Comparison of ENCODE assay signal across 13 cellular contexts in genomic region chr7:101942603-101943210, GRCh38.
DNase-seq lines count a peak whose midpoint lies in the region; ATAC-seq and TF ChIP-seq lines count a peak whose summit lies in the region.
"Had no signal": no experiment of that assay in that cellular context is flagged by ENCODE, and none has a peak within 500 bp of the region (broad histone marks: within the 10 kb centered on the region; RNA-seq: fewer than 3 reads in every experiment).

No MANE protein-coding gene starts in this region.

- H3K4me1 ChIP-seq in ACC112 (ENCODE audit: control insufficient read depth, insufficient read depth, low read length, unreplicated experiment) (peaks cover 19% of the 10 kb centered on the region), OCI-LY1 (ENCODE audit: insufficient read depth, low read length, severe bottlenecking) (peaks cover 87% of the 10 kb centered on the region), esophagus squamous epithelium (peaks cover 24 to 69% (median 50%) of the 10 kb centered on the region in 3 donors), ovary (ENCODE audit: insufficient read depth) (peaks cover 17% of the 10 kb centered on the region)

- peaks cover 2% of the 10 kb centered on the region for H3K4me1 Mint-ChIP-seq in activated naive CD4-positive, alpha-beta T cell treated with anti-CD3 and anti-CD28 coated beads for 36 hours (ENCODE audit: low read depth)
- H3K4me1 Mint-ChIP-seq: activated CD4-positive, alpha-beta T cell treated with anti-CD3 and anti-CD28 coated beads, Interleukin-2, amount 10 ng/mL, durations not matched to agents 7 days and 5 days had no signal

- H3K36me3 Mint-ChIP-seq in activated naive CD4-positive, alpha-beta T cell treated with anti-CD3 and anti-CD28 coated beads for 36 hours (ENCODE audit: low read depth), result no peaks in the 10 kb centered on the region

- no peak overlapping the region for H2AFZ ChIP-seq in ACC112 (ENCODE audit: low read length, unreplicated experiment)
- no peak overlapping the region for H2AFZ ChIP-seq in OCI-LY1 (ENCODE audit: low read length)

- no peaks in the 10 kb centered on the region for H3K9me3 Mint-ChIP-seq in activated naive CD4-positive, alpha-beta T cell treated with anti-CD3 and anti-CD28 coated beads for 36 hours
- H3K9me3 Mint-ChIP-seq: activated CD4-positive, alpha-beta T cell treated with anti-CD3 and anti-CD28 coated beads, Interleukin-2, amount 10 ng/mL, durations not matched to agents 7 days and 5 days had no signal

- peak overlapping the region; percentile 14; the same call in 1 of the 2 replicates for H3K27ac ChIP-seq in ACC112 (ENCODE audit: low read depth, low read length)
- peak overlapping the region; percentile 85 for H3K27ac ChIP-seq in OCI-LY1 (ENCODE audit: low read depth, low read length, poor library complexity, severe bottlenecking)
- H3K27ac ChIP-seq in esophagus squamous epithelium, result peak overlapping the region; percentile 79 to 91 (median 88)
- peak overlapping the region; percentile 38 to 58 for H3K27ac ChIP-seq in ovary

- TF ChIP-seq EP300 in ovary (IDR thresholded peaks at IDR 0.05), result no peak

- no peaks in the 10 kb centered on the region for H3K27me3 ChIP-seq in ACC112 (ENCODE audit: insufficient read depth, low read length)
- no peaks in the 10 kb centered on the region for H3K27me3 ChIP-seq in OCI-LY1 (ENCODE audit: insufficient read depth, low read length)
- H3K27me3 ChIP-seq in esophagus squamous epithelium, result no peaks in the 10 kb centered on the region
- no peaks in the 10 kb centered on the region for H3K27me3 ChIP-seq in ovary
- H3K27me3 ChIP-seq: BE2C had no signal

- no peak overlapping the region for H3K4me3 Mint-ChIP-seq in activated naive CD4-positive, alpha-beta T cell treated with anti-CD3 and anti-CD28 coated beads for 36 hours
- H3K4me3 Mint-ChIP-seq: activated CD4-positive, alpha-beta T cell treated with anti-CD3 and anti-CD28 coated beads, Interleukin-2, amount 10 ng/mL, durations not matched to agents 7 days and 5 days had no signal

- no peak for TF ChIP-seq CTCF in OCI-LY1 (IDR thresholded peaks at IDR 0.05; ENCODE audit: low read length)
- TF ChIP-seq CTCF in esophagus squamous epithelium (IDR thresholded peaks at IDR 0.05), result no peak
- no peak for TF ChIP-seq CTCF in ovary (IDR thresholded peaks at IDR 0.05)

- H3K9ac ChIP-seq in OCI-LY1 (ENCODE audit: low read length), result no peak overlapping the region

- H4K20me1 ChIP-seq in OCI-LY1 (ENCODE audit: insufficient read depth, low read length), result no peaks in the 10 kb centered on the region; the same call in 1 of the 2 replicates

- 48 to 64% methylated on average over 5 to 9 of the region's 13 CpGs for WGBS in esophagus squamous epithelium, 2 donors
- 81 to 84% (median 81%) methylated on average over 13 of the region's 13 CpGs for WGBS in ovary, 3 donors

- peaks cover 5% of the 10 kb centered on the region for H3K79me2 ChIP-seq in ACC112 (ENCODE audit: control insufficient read depth, insufficient read depth, low read length, unreplicated experiment)
- peaks cover 67% of the 10 kb centered on the region for H3K79me2 ChIP-seq in OCI-LY1 (ENCODE audit: insufficient read depth, low read length)

- H3K36me3 ChIP-seq in ACC112 (ENCODE audit: insufficient read depth, low read length), result no peaks in the 10 kb centered on the region
- H3K36me3 ChIP-seq in OCI-LY1 (ENCODE audit: insufficient read depth, low read length), result peaks cover 11% of the 10 kb centered on the region
- H3K36me3 ChIP-seq in esophagus squamous epithelium, result no peaks in the 10 kb centered on the region
- H3K36me3 ChIP-seq in ovary, result no peaks in the 10 kb centered on the region

- H3K4me3 ChIP-seq in ACC112 (ENCODE audit: low read depth, low read length) (no peak overlapping the region), OCI-LY1 (ENCODE audit: low read depth, low read length, poor library complexity, severe bottlenecking) (no peak overlapping the region), esophagus squamous epithelium (peak overlapping the region in 1 of 4 donors; percentile 13), ovary (no peak overlapping the region)

- H3K4me2 ChIP-seq in OCI-LY1 (ENCODE audit: low read length), result peak overlapping the region; percentile 7; the same call in 1 of the 2 replicates

- intact Hi-C loops in esophagus squamous epithelium (cut with DNase I), result no loop called here
- intact Hi-C loops in ovary (cut with DNase I), result loop anchor here in 2 of 4 donors (10.0 kb wide), 2 partner anchors 128 to 172 kb away; partner anchors contain the start of gene CUX1 (in 1 of the 2)
- intact Hi-C loops in activated naive CD4-positive, alpha-beta T cell treated with anti-CD3 and anti-CD28 coated beads for 36 hours (cut with micrococcal nuclease), result no loop called here

- TF ChIP-seq POLR2A in esophagus squamous epithelium (IDR thresholded peaks at IDR 0.05), result no peak
- no peak for TF ChIP-seq POLR2A in ovary (IDR thresholded peaks at IDR 0.05)

- no peaks in the 10 kb centered on the region for H3K9me2 ChIP-seq in OCI-LY1 (ENCODE audit: low read depth, low read length)

- no peaks in the 10 kb centered on the region for H3K27me3 Mint-ChIP-seq in activated naive CD4-positive, alpha-beta T cell treated with anti-CD3 and anti-CD28 coated beads for 36 hours (ENCODE audit: low read depth)
- H3K27me3 Mint-ChIP-seq: activated CD4-positive, alpha-beta T cell treated with anti-CD3 and anti-CD28 coated beads, Interleukin-2, amount 10 ng/mL, durations not matched to agents 7 days and 5 days had no signal

- H3K27ac Mint-ChIP-seq in activated naive CD4-positive, alpha-beta T cell treated with anti-CD3 and anti-CD28 coated beads for 36 hours, result no peak overlapping the region
- H3K27ac Mint-ChIP-seq: activated CD4-positive, alpha-beta T cell treated with anti-CD3 and anti-CD28 coated beads, Interleukin-2, amount 10 ng/mL, durations not matched to agents 7 days and 5 days had no signal

- H3K9me3 ChIP-seq in OCI-LY1 (ENCODE audit: low read length) (no peaks in the 10 kb centered on the region), esophagus squamous epithelium (no peaks in the 10 kb centered on the region), ovary (no peaks in the 10 kb centered on the region)
- H3K9me3 ChIP-seq: BE2C had no signal

- CTCF ChIA-PET in activated naive CD4-positive, alpha-beta T cell treated with anti-CD3 and anti-CD28 coated beads for 36 hours (lab: Charles Lee), result no interaction called here

- ATAC-seq in GM21717 (IDR thresholded peaks at IDR 0.05; ENCODE audit: unreplicated experiment), result no peak

- peaks cover 20% of the 10 kb centered on the region; the same call in 1 of the 2 replicates for H3F3A ChIP-seq in OCI-LY1 (ENCODE audit: insufficient read depth, low read length)

- DNase-seq in esophagus squamous epithelium (lab: John Stamatoyannopoulos, UW), result no peak
- no peak for DNase-seq in ovary
- DNase-seq in AG20443 (ENCODE audit: low spot score), result no peak
- DNase-seq in cortex of kidney (lab: John Stamatoyannopoulos, UW), result no peak
- DNase-seq in activated naive CD4-positive, alpha-beta T cell treated with anti-CD3 and anti-CD28 coated beads for 36 hours, result no peak
- DNase-seq: activated CD4-positive, alpha-beta T cell treated with anti-CD3 and anti-CD28 coated beads, Interleukin-2, amount 10 ng/mL, durations not matched to agents 7 days and 5 days; BE2C; midbrain; NCI-H2171; SHP77 treated with DMSO at 0.1 percent for 48 hours had no signal

Comparison
In these comparisons a context has a peak if more than half of its experiments do, and no peak if none do; other contexts are left out.
1. H3K27ac ChIP-seq: peak in every context shown above with its lines; median percentile 88 in esophagus squamous epithelium; 85 in OCI-LY1; 48 in ovary; 14 in ACC112.